In genomic region chr22:17629167-17629489, GRCh38 we compare ENCODE assay signal across 8 cellular contexts. TPM values are rescaled to one million over a fixed set of nuclear protein-coding genes. Genes with fewer than 3 reads are reported as not detected.
A peak's percentile ranks its signal among the peaks of the same experiment; 100 is the strongest.
DNase-seq lines count a peak whose midpoint lies in the region; ATAC-seq and TF ChIP-seq lines count a peak whose summit lies in the region.

No MANE protein-coding gene starts in this region.

- H3K4me3 ChIP-seq in HAP-1 (peak overlapping the region; percentile 90), right atrium auricular region (peak overlapping the region; percentile 86 to 95), skin epidermis (peak overlapping the region; percentile 74 to 100 (median 97))

- intact Hi-C loops in activated CD4-positive, alpha-beta memory T cell treated with anti-CD3 and anti-CD28 coated beads for 36 hours (cut with micrococcal nuclease): loop anchor here (5.0 kb wide), 2 partner anchors 143 to 547 kb away; partner anchors contain the start of genes BID and IL17RA

- DNase-seq in HAP-1 (ENCODE audit: low spot score in 2 of 2): no peak
- DNase-seq in activated CD4-positive, alpha-beta memory T cell treated with anti-CD3 and anti-CD28 coated beads for 36 hours: no peak
- no peak for DNase-seq in right atrium auricular region (ENCODE audit: low spot score)
- no peak for DNase-seq in dedifferentiated amniotic fluid mesenchymal stem cell (ENCODE audit: extremely low spot score)
- no peak for DNase-seq in stimulated activated CD8-positive, alpha-beta memory T cell treated with anti-CD3 and anti-CD28 coated beads, Interleukin-4, amount 100 ng/mL, for 48 hours

- peak overlapping the region; percentile 79 for H3K27ac Mint-ChIP-seq in activated CD4-positive, alpha-beta memory T cell treated with anti-CD3 and anti-CD28 coated beads for 36 hours

- H3K27me3 Mint-ChIP-seq in activated CD4-positive, alpha-beta memory T cell treated with anti-CD3 and anti-CD28 coated beads for 36 hours: no peaks in the 10 kb centered on the region

- CTCF ChIA-PET in activated CD4-positive, alpha-beta memory T cell treated with anti-CD3 and anti-CD28 coated beads for 36 hours (lab: Charles Lee): no interaction called here

- H3K4me3 Mint-ChIP-seq in activated CD4-positive, alpha-beta memory T cell treated with anti-CD3 and anti-CD28 coated beads for 36 hours: peak overlapping the region; percentile 94

- POLR2A ChIA-PET in activated CD4-positive, alpha-beta memory T cell treated with anti-CD3 and anti-CD28 coated beads for 36 hours (lab: Charles Lee): no interaction called here

- H3K9me3 ChIP-seq in HAP-1 (no peaks in the 10 kb centered on the region), right atrium auricular region (no peaks in the 10 kb centered on the region)

- H3K4me1 Mint-ChIP-seq in activated CD4-positive, alpha-beta memory T cell treated with anti-CD3 and anti-CD28 coated beads for 36 hours (ENCODE audit: low read depth): peaks cover 23% of the 10 kb centered on the region

- ATAC-seq in GM18867 (IDR thresholded peaks at IDR 0.05; ENCODE audit: unreplicated experiment) (no peak), GM18868 (IDR thresholded peaks at IDR 0.05; ENCODE audit: unreplicated experiment) (no peak)

- no peak for TF ChIP-seq CTCF in right atrium auricular region (IDR thresholded peaks at IDR 0.05)

- H3K36me3 Mint-ChIP-seq in activated CD4-positive, alpha-beta memory T cell treated with anti-CD3 and anti-CD28 coated beads for 36 hours: peaks cover 4% of the 10 kb centered on the region

- no peaks in the 10 kb centered on the region for H3K27me3 ChIP-seq in HAP-1 (ENCODE audit: low read depth)
- no peaks in the 10 kb centered on the region for H3K27me3 ChIP-seq in right atrium auricular region

- no peaks in the 10 kb centered on the region for H3K9me3 Mint-ChIP-seq in activated CD4-positive, alpha-beta memory T cell treated with anti-CD3 and anti-CD28 coated beads for 36 hours

- H3K4me1 ChIP-seq in HAP-1: no peaks in the 10 kb centered on the region; the same call in 1 of the 2 replicates
- peaks cover 0 to 21% of the 10 kb centered on the region in 2 donors for H3K4me1 ChIP-seq in right atrium auricular region

- H3K36me3 ChIP-seq in HAP-1 (replicated peaks) (peaks cover under 1% of the 10 kb centered on the region; the same call in 1 of the 2 replicates), right atrium auricular region (no peaks in the 10 kb centered on the region)

- in situ Hi-C loops in HAP-1 (cut with MboI; ENCODE audit: low sequenced_read_pairs): no loop called here

- H3K27ac ChIP-seq in right atrium auricular region (peak overlapping the region; percentile 92 to 95), skin epidermis (peak overlapping the region; percentile 34 to 97 (median 94))

RNA-seq across cellular contexts. Expression of gene ATP6V1E1, which starts 0.6 kb away (rescaled TPM):
- 10 to 100 TPM; 95.5 to 97.9 TPM for total RNA-seq in activated CD4-positive, alpha-beta memory T cell treated with anti-CD3 and anti-CD28 coated beads for 36 hours
- 100 to 1,000 TPM; 202 to 213 TPM for total RNA-seq in right atrium auricular region

RNA-seq across cellular contexts. Expression of gene BCL2L13, which starts 9.4 kb away (rescaled TPM):
- 10 to 100 TPM; 34.5 to 36.2 TPM for total RNA-seq in activated CD4-positive, alpha-beta memory T cell treated with anti-CD3 and anti-CD28 coated beads for 36 hours
- total RNA-seq in right atrium auricular region: 10 to 100 TPM; 56.5 to 64.1 TPM
